In genomic region chr7:47361746-47362215, GRCh38 we compare ENCODE assay signal across 1 cellular context.
TF ChIP-seq lines count a peak whose summit lies in the region.

No MANE protein-coding gene starts in this region.

TF ChIP-seq in IMR-90, 13 proteins besides CTCF, POLR2A, EP300 and RAD21:
- TF ChIP-seq CEBPB (IDR thresholded peaks at IDR 0.05; ENCODE audit: low read depth, low read length) (peak; percentile 62), MXI1 (IDR thresholded peaks at IDR 0.05; ENCODE audit: borderline replicate concordance, low read depth, low read length) (0 out of 2 replicates have a peak, but pooled peaks have one; percentile 11), MAFK (IDR thresholded peaks at IDR 0.05; ENCODE audit: low read depth, low read length) (no peak), RCOR1 (IDR thresholded peaks at IDR 0.05; ENCODE audit: insufficient replicate concordance, low read length) (peak; percentile 41), BHLHE40 (IDR thresholded peaks at IDR 0.05; ENCODE audit: low read depth, low read length) (no peak; the same call in 1 of the 2 replicates), SMC3 (IDR thresholded peaks at IDR 0.05; ENCODE audit: low read depth, low read length) (no peak), FOS (IDR thresholded peaks at IDR 0.05; ENCODE audit: low read depth, low read length) (0 out of 2 replicates have a peak, but pooled peaks have one; percentile 10), NFE2L2 (IDR thresholded peaks at IDR 0.05; ENCODE audit: low read depth, low read length) (no peak), USF2 (IDR thresholded peaks at IDR 0.05; ENCODE audit: low read depth, low read length) (0 out of 2 replicates have a peak, but pooled peaks have one; percentile 41), MAZ (IDR thresholded peaks at IDR 0.05; ENCODE audit: borderline replicate concordance, low read depth, low read length) (no peak)
